ENCODE assay signal across 17 cellular contexts in the genomic region with DNA sequence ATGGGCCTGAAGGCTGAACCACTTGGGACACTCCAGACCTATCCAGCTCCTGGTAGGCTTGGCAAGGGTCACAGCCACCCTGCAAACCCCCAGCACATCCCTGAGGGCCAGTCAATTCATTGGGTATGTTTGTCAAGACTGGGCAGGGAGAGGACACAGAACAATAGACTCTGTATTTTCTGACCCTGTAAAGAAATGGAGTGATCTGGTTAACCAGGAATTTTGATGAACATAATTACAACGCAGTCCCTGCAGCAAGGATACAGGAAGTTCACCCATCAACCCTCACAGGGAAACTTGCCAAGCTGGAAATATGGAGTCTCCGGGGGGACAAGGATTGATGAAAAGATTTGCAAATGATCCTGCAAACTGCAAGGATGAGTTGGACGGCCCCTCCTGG.
"Had no signal": no experiment of that assay in that cellular context is flagged by ENCODE, and none has a peak within 500 bp of the region (broad histone marks: within the 10 kb centered on the region; RNA-seq: fewer than 3 reads in every experiment).

No MANE protein-coding gene starts in this region.

- H3K4me3 ChIP-seq: lower lobe of right lung, psoas muscle, right lobe of liver, spleen, thyroid gland had no signal

- H3K27ac Mint-ChIP-seq: activated CD4-positive, alpha-beta T cell treated with anti-CD3 and anti-CD28 coated beads, Interleukin-2, amount 10 ng/mL, durations not matched to agents 7 days and 5 days; activated T-helper 17 cell treated with anti-CD3 and anti-CD28 coated beads, Interleukin-2, amount 50 U/mL, for 72 hours; naive B cell had no signal

- H3K4me1 Mint-ChIP-seq: activated CD4-positive, alpha-beta T cell treated with anti-CD3 and anti-CD28 coated beads, Interleukin-2, amount 10 ng/mL, durations not matched to agents 7 days and 5 days; activated T-helper 17 cell treated with anti-CD3 and anti-CD28 coated beads, Interleukin-2, amount 50 U/mL, for 72 hours had no signal

- H3K4me3 Mint-ChIP-seq: activated CD4-positive, alpha-beta T cell treated with anti-CD3 and anti-CD28 coated beads, Interleukin-2, amount 10 ng/mL, durations not matched to agents 7 days and 5 days; activated T-helper 17 cell treated with anti-CD3 and anti-CD28 coated beads, Interleukin-2, amount 50 U/mL, for 72 hours; naive B cell had no signal

- H3K9me3 Mint-ChIP-seq: activated CD4-positive, alpha-beta T cell treated with anti-CD3 and anti-CD28 coated beads, Interleukin-2, amount 10 ng/mL, durations not matched to agents 7 days and 5 days; activated T-helper 17 cell treated with anti-CD3 and anti-CD28 coated beads, Interleukin-2, amount 50 U/mL, for 72 hours; naive B cell had no signal

- H3K27me3 ChIP-seq: right lobe of liver, spleen, thyroid gland had no signal

- DNase-seq: activated CD4-positive, alpha-beta T cell treated with anti-CD3 and anti-CD28 coated beads, Interleukin-2, amount 10 ng/mL, durations not matched to agents 7 days and 5 days; activated CD4-positive, CD25-positive, alpha-beta regulatory T cell; activated CD8-positive, alpha-beta memory T cell treated with anti-CD3 and anti-CD28 coated beads for 24 hours; activated naive CD4-positive, alpha-beta T cell treated with Interleukin-2 at 50 U/mL for 16 hours; glutamatergic neuron; hypothalamus; lower lobe of right lung; midbrain; naive B cell; psoas muscle; right lobe of liver; spleen; SW 1271; thyroid gland had no signal

- H3K4me1 ChIP-seq: psoas muscle, right lobe of liver, thyroid gland had no signal

- H3K9me3 ChIP-seq: lower lobe of right lung, psoas muscle, right lobe of liver, spleen, thyroid gland had no signal

- H3K27ac ChIP-seq: lower lobe of right lung, psoas muscle, right lobe of liver, thyroid gland had no signal

- H3K36me3 ChIP-seq: lower lobe of right lung, right lobe of liver, thyroid gland had no signal

- ATAC-seq: activated T-helper 17 cell treated with anti-CD3 and anti-CD28 coated beads, Interleukin-2, amount 50 U/mL, for 72 hours; esophagus mucosa; left cardiac atrium; lower lobe of right lung; psoas muscle; right lobe of liver had no signal

- H3K27me3 Mint-ChIP-seq: activated CD4-positive, alpha-beta T cell treated with anti-CD3 and anti-CD28 coated beads, Interleukin-2, amount 10 ng/mL, durations not matched to agents 7 days and 5 days; naive B cell had no signal

- H3K36me3 Mint-ChIP-seq: naive B cell had no signal
